ENCODE assay signal across 8 cellular contexts in genomic region chrX:43654431-43655150, GRCh38. TPM values are rescaled to one million over a fixed set of nuclear protein-coding genes. Genes with fewer than 3 reads are reported as not detected.
A peak's percentile ranks its signal among the peaks of the same experiment; 100 is the strongest.
DNase-seq lines count a peak whose midpoint lies in the region; ATAC-seq, FAIRE-seq and TF ChIP-seq lines count a peak whose summit lies in the region.

No MANE protein-coding gene starts in this region.

- H3K4me2 ChIP-seq in astrocyte (ENCODE audit: low read length), result peak overlapping the region; percentile 95

- no peaks in the 10 kb centered on the region for H3K27me3 ChIP-seq in astrocyte (ENCODE audit: insufficient read depth, low read length)
- H3K27me3 ChIP-seq in right cardiac atrium (ENCODE audit: control insufficient read depth, insufficient read depth), result no peaks in the 10 kb centered on the region

- peak overlapping the region; percentile 89 for H2AFZ ChIP-seq in astrocyte (ENCODE audit: low read depth, low read length)

- peak overlapping the region; percentile 97 for H3K4me3 Mint-ChIP-seq in T-helper 2 cell treated with Interferon-gamma antibody and Interleukin-4, amounts not matched to agents 5 μg/mL and 100 μg/mL, for 36 hours
- H3K4me3 Mint-ChIP-seq in astrocyte (ENCODE audit: unreplicated experiment), result peak overlapping the region; percentile 89

- WGBS in right cardiac atrium, result under 1% methylated on average over 40 of the region's 57 CpGs

- no peaks in the 10 kb centered on the region for H3K27me3 Mint-ChIP-seq in T-helper 2 cell treated with Interferon-gamma antibody and Interleukin-4, amounts not matched to agents 5 μg/mL and 100 μg/mL, for 36 hours (ENCODE audit: low read depth)
- H3K27me3 Mint-ChIP-seq in astrocyte (ENCODE audit: low read depth, unreplicated experiment), result no peaks in the 10 kb centered on the region

- FAIRE-seq in astrocyte (lab: Jason Lieb, UNC) (peak; percentile 60), urothelium cell line (lab: Jason Lieb, UNC) (no peak)

- H3K4me1 Mint-ChIP-seq in T-helper 2 cell treated with Interferon-gamma antibody and Interleukin-4, amounts not matched to agents 5 μg/mL and 100 μg/mL, for 36 hours (ENCODE audit: low read depth), result peaks cover 22% of the 10 kb centered on the region
- no peaks in the 10 kb centered on the region for H3K4me1 Mint-ChIP-seq in astrocyte (ENCODE audit: low read depth, unreplicated experiment)

- H3K9me3 Mint-ChIP-seq in T-helper 2 cell treated with Interferon-gamma antibody and Interleukin-4, amounts not matched to agents 5 μg/mL and 100 μg/mL, for 36 hours, result no peaks in the 10 kb centered on the region
- H3K9me3 Mint-ChIP-seq in astrocyte (ENCODE audit: unreplicated experiment), result no peaks in the 10 kb centered on the region

- peak; percentile 85 for DNase-seq in GM13976 (ENCODE audit: low spot score)
- DNase-seq in NCI-H1436 treated with DMSO at 0.1 percent for 48 hours (lab: John Stamatoyannopoulos, UW), result peak; percentile 33
- DNase-seq in T-helper 2 cell treated with Interferon-gamma antibody and Interleukin-4, amounts not matched to agents 5 μg/mL and 100 μg/mL, for 36 hours (ENCODE audit: low spot score), result peak; percentile 89
- peak; percentile 77 for DNase-seq in astrocyte (ENCODE audit: low read depth)
- peak; percentile 93 to 98 (median 97) for DNase-seq in right cardiac atrium
- peak; percentile 80 for DNase-seq in pulmonary artery endothelial cell (ENCODE audit: low read depth, low spot score)
- DNase-seq in urothelium cell line (ENCODE audit: low spot score), result peak; percentile 95

- intact Hi-C loops in right cardiac atrium (cut with DNase I), result loop anchor here in 2 of 4 donors (5.0 to 10.0 kb wide), 2 partner anchors 50 to 93 kb away; no protein-coding TSS in a partner anchor

- H3K4me3 ChIP-seq in astrocyte (ENCODE audit: insufficient read depth, low read depth, low read length) (peak overlapping the region; percentile 57), right cardiac atrium (ENCODE audit: low read length) (peak overlapping the region; percentile 84)

- H4K20me1 ChIP-seq in astrocyte (ENCODE audit: insufficient read depth, low read length), result no peaks in the 10 kb centered on the region

- ATAC-seq in HG02870 (IDR thresholded peaks at IDR 0.05; ENCODE audit: unreplicated experiment), result peak; percentile 96
- ATAC-seq in right cardiac atrium, result peak; percentile 98 to 99

- in situ Hi-C loops in GM13976 (cut with MboI; ENCODE audit: low sequenced_read_pairs, unreplicated experiment), result no loop called here

- no peaks in the 10 kb centered on the region for H3K36me3 ChIP-seq in astrocyte (ENCODE audit: insufficient read depth, low read length)

- no peak for TF ChIP-seq CTCF in GM13976 (IDR thresholded peaks at IDR 0.05; ENCODE audit: borderline replicate concordance, control extremely low read depth, extremely low read depth, insufficient read depth, missing control alignments)
- no peak for TF ChIP-seq CTCF in astrocyte (IDR thresholded peaks at IDR 0.05; ENCODE audit: insufficient read depth, low read depth, low read length)

- H3K79me2 ChIP-seq in astrocyte (ENCODE audit: insufficient read depth, low read length), result no peaks in the 10 kb centered on the region

- peak overlapping the region; percentile 96 for H3K9ac ChIP-seq in astrocyte (ENCODE audit: low read length)

- no peaks in the 10 kb centered on the region for H3K4me1 ChIP-seq in astrocyte (ENCODE audit: insufficient read depth, low read length)
- H3K4me1 ChIP-seq in right cardiac atrium (ENCODE audit: control insufficient read depth, insufficient read depth, low read length), result no peaks in the 10 kb centered on the region

- H3K9me3 ChIP-seq in astrocyte (ENCODE audit: insufficient read depth, low read depth, low read length) (no peaks in the 10 kb centered on the region), right cardiac atrium (ENCODE audit: control insufficient read depth, low read length) (no peaks in the 10 kb centered on the region)

- H3K36me3 Mint-ChIP-seq in T-helper 2 cell treated with Interferon-gamma antibody and Interleukin-4, amounts not matched to agents 5 μg/mL and 100 μg/mL, for 36 hours (ENCODE audit: low read depth), result no peaks in the 10 kb centered on the region
- H3K36me3 Mint-ChIP-seq in astrocyte (ENCODE audit: low read depth, unreplicated experiment), result no peaks in the 10 kb centered on the region

- H3K27ac Mint-ChIP-seq in T-helper 2 cell treated with Interferon-gamma antibody and Interleukin-4, amounts not matched to agents 5 μg/mL and 100 μg/mL, for 36 hours, result peak overlapping the region; percentile 100
- H3K27ac Mint-ChIP-seq in astrocyte (ENCODE audit: unreplicated experiment), result peak overlapping the region; percentile 100

- H3K27ac ChIP-seq in astrocyte (ENCODE audit: low read depth, low read length), result peak overlapping the region; percentile 98
- peak overlapping the region; percentile 99 for H3K27ac ChIP-seq in right cardiac atrium (ENCODE audit: low read length)

RNA-seq across cellular contexts. Expression of gene MAOA, which starts 1.5 kb away (rescaled TPM):
- total RNA-seq in astrocyte (1.8 and 2.5 TPM in 2 replicates), right cardiac atrium (100 to 1,000 TPM in 3 of 4 donors, 10 to 100 TPM in 1; 97.7 to 133 (median 115) TPM), pulmonary artery endothelial cell (74.2 and 120 TPM in 2 replicates)
- 48.6 TPM for polyA plus RNA-seq in right cardiac atrium

Comparison
In these comparisons a context has a peak if more than half of its experiments do, and no peak if none do; other contexts are left out.
1. Peak in every context shown above with its lines: DNase-seq, ATAC-seq, H3K4me3 ChIP-seq and H3K27ac ChIP-seq.
2. DNase-seq: peak in every context shown above with its lines; median percentile 97 in right cardiac atrium; 95 in urothelium cell line; 89 in T-helper 2 cell treated with Interferon-gamma antibody and Interleukin-4, amounts not matched to agents 5 μg/mL and 100 μg/mL, for 36 hours; 85 in GM13976; 80 in pulmonary artery endothelial cell; 77 in astrocyte; 33 in NCI-H1436 treated with DMSO at 0.1 percent for 48 hours.
3. RNA of gene MAOA, which starts 1.5 kb away (total RNA-seq): 97.7 to 133 TPM in right cardiac atrium and 74.2 to 120 TPM in pulmonary artery endothelial cell; 1.8 to 2.5 TPM in astrocyte; every median in the first group is over 10 times any median in the second.